In the genomic region with DNA sequence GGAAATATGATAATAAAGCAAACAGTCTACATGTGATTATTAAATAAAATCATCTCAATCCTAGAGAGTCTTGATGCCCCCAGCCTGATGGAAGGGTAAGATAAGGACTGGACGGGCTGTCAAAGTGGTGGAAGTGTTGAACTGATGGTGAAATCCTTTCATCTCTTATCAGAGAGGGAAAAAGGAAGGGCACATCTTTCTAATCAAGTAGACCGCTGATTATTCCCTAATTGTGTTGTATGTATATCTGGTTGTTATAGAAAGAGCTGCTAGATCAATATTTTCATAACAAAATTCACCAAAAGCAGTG, we compare ENCODE assay signal across 26 cellular contexts.
DNase-seq lines count a peak whose midpoint lies in the region; ATAC-seq and TF ChIP-seq lines count a peak whose summit lies in the region.
"Had no signal": no experiment of that assay in that cellular context is flagged by ENCODE, and none has a peak within 500 bp of the region (broad histone marks: within the 10 kb centered on the region; RNA-seq: fewer than 3 reads in every experiment).

No MANE protein-coding gene starts in this region.

- TF ChIP-seq CTCF in RWPE2 (IDR thresholded peaks at IDR 0.05; ENCODE audit: poor library complexity, severe bottlenecking) (no peak), fibroblast of pulmonary artery (IDR thresholded peaks at IDR 0.05; ENCODE audit: low read length, missing control alignments) (no peak), smooth muscle cell (IDR thresholded peaks at IDR 0.05; ENCODE audit: borderline replicate concordance, insufficient read depth, poor library complexity, severe bottlenecking) (no peak)

- DNase-seq in RWPE2 (ENCODE audit: low spot score) = no peak
- no peak for DNase-seq in fibroblast of pulmonary artery (ENCODE audit: low read depth)
- DNase-seq in smooth muscle cell (lab: John Stamatoyannopoulos, UW; ENCODE audit: unreplicated experiment) = no peak
- no peak for DNase-seq in HK-2 (ENCODE audit: unreplicated experiment)
- no peak for DNase-seq in H4 (ENCODE audit: low spot score)
- DNase-seq: activated CD4-positive, alpha-beta T cell treated with anti-CD3 and anti-CD28 coated beads for 4 hours; activated naive CD4-positive, alpha-beta T cell treated with anti-CD3 and anti-CD28 coated beads, Interleukin-2, amount 10 ng/mL, durations not matched to agents 7 days and 5 days; activated T-cell treated with anti-CD3 and anti-CD28 coated beads, Interleukin-2, amount 50 U/mL, for 48 hours; aorta; central memory CD4-positive, alpha-beta T cell; foreskin keratinocyte; mucosa of descending colon; NCI-H1105; NCI-H1930; NCI-H2227 treated with DMSO at 0.1 percent for 48 hours; NCI-H69; stimulated activated CD8-positive, alpha-beta memory T cell treated with anti-CD3 and anti-CD28 coated beads, Interleukin-4, amount 100 ng/mL, for 48 hours; upper lobe of right lung had no signal

- H3K4me2 ChIP-seq in smooth muscle cell = peak overlapping the region; percentile 90
- H3K4me2 ChIP-seq: GM23338 had no signal

- WGBS in smooth muscle cell (ENCODE audit: low lambda C conversion rate) = 82% methylated on average over 2 of the region's 2 CpGs

- H4K20me1 ChIP-seq in smooth muscle cell (ENCODE audit: low read depth) = no peaks in the 10 kb centered on the region

- no peak for ATAC-seq in RWPE2 (ENCODE audit: low read depth)
- ATAC-seq in HG02981 (IDR thresholded peaks at IDR 0.05; ENCODE audit: unreplicated experiment) = no peak
- ATAC-seq: foreskin keratinocyte, GM12878, GM23338, HepG2, mucosa of descending colon, sciatic nerve, upper lobe of right lung had no signal

- peak overlapping the region; percentile 71 for H3K4me3 ChIP-seq in ACC112 (ENCODE audit: low read depth, low read length)
- H3K4me3 ChIP-seq in RWPE2 (ENCODE audit: severe bottlenecking) = no peak overlapping the region
- H3K4me3 ChIP-seq in fibroblast of pulmonary artery (replicated peaks; ENCODE audit: low read depth, low read length) = peak overlapping the region; percentile 14
- no peak overlapping the region for H3K4me3 ChIP-seq in smooth muscle cell
- H3K4me3 ChIP-seq: GM12878, GM23338, mucosa of descending colon, SK-N-MC, upper lobe of right lung had no signal

- H2AFZ ChIP-seq in ACC112 (ENCODE audit: low read length, unreplicated experiment) (peak overlapping the region; percentile 38), smooth muscle cell (ENCODE audit: low read depth) (no peak overlapping the region)

- H3K4me1 ChIP-seq in ACC112 (ENCODE audit: control insufficient read depth, insufficient read depth, low read length, unreplicated experiment) = peaks cover 61% of the 10 kb centered on the region
- peaks cover 13% of the 10 kb centered on the region for H3K4me1 ChIP-seq in RWPE2 (ENCODE audit: insufficient read depth, poor library complexity, severe bottlenecking)
- H3K4me1 ChIP-seq in smooth muscle cell (ENCODE audit: low read depth) = no peaks in the 10 kb centered on the region

- H3K9ac ChIP-seq in smooth muscle cell (ENCODE audit: low read depth) = no peak overlapping the region

- H3K36me3 ChIP-seq in ACC112 (ENCODE audit: insufficient read depth, low read length) (no peaks in the 10 kb centered on the region), RWPE2 (ENCODE audit: low read depth) (no peaks in the 10 kb centered on the region), smooth muscle cell (ENCODE audit: low read depth) (no peaks in the 10 kb centered on the region)
- H3K36me3 ChIP-seq: upper lobe of right lung had no signal

- H3K9me3 ChIP-seq in RWPE2 (ENCODE audit: severe bottlenecking) = no peaks in the 10 kb centered on the region
- no peaks in the 10 kb centered on the region for H3K9me3 ChIP-seq in smooth muscle cell (replicated peaks; ENCODE audit: low read depth)
- H3K9me3 ChIP-seq: mucosa of descending colon, upper lobe of right lung had no signal

- H3F3A ChIP-seq in smooth muscle cell (ENCODE audit: low read depth) = peaks cover 6% of the 10 kb centered on the region

- H3K79me2 ChIP-seq in ACC112 (ENCODE audit: control insufficient read depth, insufficient read depth, low read length, unreplicated experiment) (peaks cover 8% of the 10 kb centered on the region), smooth muscle cell (ENCODE audit: low read depth) (peaks cover 33% of the 10 kb centered on the region)

- H3K27me3 ChIP-seq in ACC112 (ENCODE audit: insufficient read depth, low read length) (no peaks in the 10 kb centered on the region), RWPE2 (ENCODE audit: insufficient read depth, poor library complexity, severe bottlenecking) (no peaks in the 10 kb centered on the region), smooth muscle cell (ENCODE audit: low read depth) (no peaks in the 10 kb centered on the region)
- H3K27me3 ChIP-seq: upper lobe of right lung had no signal

- H3K27ac ChIP-seq in ACC112 (ENCODE audit: low read depth, low read length) (peak overlapping the region; percentile 94), RWPE2 (ENCODE audit: poor library complexity, severe bottlenecking) (peak overlapping the region; percentile 5), smooth muscle cell (ENCODE audit: low read depth) (peak overlapping the region; percentile 84)
- H3K27ac ChIP-seq: foreskin keratinocyte, HL-60, SK-N-MC had no signal

Comparison
In these comparisons a context has a peak if more than half of its experiments do, and no peak if none do; other contexts are left out.
1. H3K27ac ChIP-seq: peak in every context shown above with its lines; median percentile 94 in ACC112; 84 in smooth muscle cell; 5 in RWPE2.
2. H3K4me3 ChIP-seq: peak in ACC112 (single experiment) and fibroblast of pulmonary artery (single experiment); none in RWPE2 (single experiment) and smooth muscle cell (single experiment).